In the genomic region with DNA sequence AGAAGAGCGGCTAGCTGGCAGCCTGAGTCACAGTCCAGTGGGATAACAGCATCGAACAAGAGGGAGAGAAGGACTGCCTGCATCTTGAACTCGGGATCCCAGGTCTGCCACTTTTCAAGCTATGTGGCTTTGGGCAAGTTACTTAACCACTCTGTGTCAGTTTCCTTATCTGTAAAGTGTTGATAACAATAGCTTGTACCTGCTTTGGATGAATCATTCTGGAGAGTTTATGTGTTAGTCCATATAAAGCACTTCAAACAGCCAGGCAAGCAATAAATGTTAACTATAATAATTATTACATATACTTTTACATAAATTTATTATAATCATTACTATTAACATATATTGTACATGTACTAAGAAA, we compare ENCODE assay signal across 1 cellular context.
TF ChIP-seq lines count a peak whose summit lies in the region.

No MANE protein-coding gene starts in this region.

TF ChIP-seq in H1, 55 proteins besides CTCF, POLR2A, EP300 and RAD21:
- TF ChIP-seq RFX5 (IDR thresholded peaks at IDR 0.05; ENCODE audit: borderline replicate concordance, low read depth, low read length) (no peak), CBX8 (IDR thresholded peaks at IDR 0.05; ENCODE audit: borderline replicate concordance, low read depth, low read length) (no peak), SIX5 (IDR thresholded peaks at IDR 0.05; ENCODE audit: low read depth, low read length) (no peak), SP2 (IDR thresholded peaks at IDR 0.05; ENCODE audit: low read length) (no peak), ATF3 (IDR thresholded peaks at IDR 0.05; ENCODE audit: insufficient read depth, low read depth, low read length) (no peak), SRF (IDR thresholded peaks at IDR 0.05; ENCODE audit: low read depth, low read length) (no peak), GABPA (IDR thresholded peaks at IDR 0.05; ENCODE audit: borderline replicate concordance, insufficient read depth, low read length) (no peak), RXRA (IDR thresholded peaks at IDR 0.05; ENCODE audit: insufficient read depth, low read depth, low read length) (no peak), CTBP2 (IDR thresholded peaks at IDR 0.05; ENCODE audit: borderline replicate concordance, insufficient read depth, insufficient read length, low read length) (no peak), PHF8 (conservative IDR thresholded peaks at IDR 0.05; ENCODE audit: low read depth, low read length) (no peak), SP1 (IDR thresholded peaks at IDR 0.05; ENCODE audit: low read depth, low read length) (no peak), EZH2 (IDR thresholded peaks at IDR 0.05; ENCODE audit: low read depth, low read length, severe bottlenecking) (no peak), BCL11A (IDR thresholded peaks at IDR 0.05; ENCODE audit: low read depth in 2 of 2, low read length in 2 of 2) (no peak), KDM5A (IDR thresholded peaks at IDR 0.05; ENCODE audit: low read length) (no peak), GTF2F1 (IDR thresholded peaks at IDR 0.05; ENCODE audit: borderline replicate concordance, low read depth, low read length) (no peak), RNF2 (IDR thresholded peaks at IDR 0.05; ENCODE audit: borderline replicate concordance, low read depth, low read length, missing control alignments, poor library complexity, severe bottlenecking) (no peak), SAP30 (IDR thresholded peaks at IDR 0.05; ENCODE audit: insufficient read depth, insufficient replicate concordance, low read length) (no peak), TEAD4 (IDR thresholded peaks at IDR 0.05; ENCODE audit: low read depth, low read length) (no peak)
